8 cellular contexts compared by ENCODE assay signal in the genomic region with DNA sequence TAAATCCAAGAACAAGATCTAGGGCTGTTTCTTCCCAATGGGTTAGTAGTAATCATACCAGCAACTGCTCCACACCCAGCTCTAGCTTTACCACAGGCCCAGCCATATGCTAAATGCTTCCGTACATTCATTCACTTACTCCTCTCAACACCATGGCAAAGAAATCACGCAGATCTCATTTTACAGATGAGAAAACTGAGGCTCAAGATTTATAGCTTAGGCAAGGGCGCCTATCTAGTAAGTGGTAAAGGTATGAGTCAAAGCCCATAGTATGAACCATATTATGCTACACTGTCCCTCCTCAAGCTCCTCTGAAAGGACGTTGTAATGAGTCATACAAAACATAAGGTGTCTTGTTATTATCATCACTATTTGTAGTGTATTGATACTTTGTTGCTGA.
DNase-seq lines count a peak whose midpoint lies in the region; ATAC-seq and TF ChIP-seq lines count a peak whose summit lies in the region.

No MANE protein-coding gene starts in this region.

- H3K27ac ChIP-seq in CD4-positive, alpha-beta memory T cell (ENCODE audit: low read depth, low read length) = peak overlapping the region; percentile 52
- no peak overlapping the region for H3K27ac ChIP-seq in dorsolateral prefrontal cortex

- DNase-seq in CD4-positive, alpha-beta memory T cell = peak; percentile 19 to 39 (median 29)
- DNase-seq in activated T-helper 1 cell treated with anti-CD3 and anti-CD28 coated beads, Interleukin-12 subunit alpha, Interleukin-12 subunit beta, Interleukin-2, Interleukin-4 antibody, amounts not matched to agents 30 ng/mL and 10 ng/mL and 1 ng/mL, durations not matched to agents 14 hours and 24 hours and 36 hours (ENCODE audit: low spot score) = no peak
- DNase-seq in NCI-H2107 treated with DMSO at 0.1 percent for 48 hours (lab: John Stamatoyannopoulos, UW; ENCODE audit: unreplicated experiment) (no peak), glutamatergic neuron (no peak), NCI-H2171 treated with DMSO at 0.1 percent for 48 hours (lab: John Stamatoyannopoulos, UW) (no peak), dorsolateral prefrontal cortex (no peak)

- no peaks in the 10 kb centered on the region for H3K9me3 Mint-ChIP-seq in CD4-positive, alpha-beta memory T cell
- H3K9me3 Mint-ChIP-seq in activated T-helper 1 cell treated with anti-CD3 and anti-CD28 coated beads, Interleukin-12 subunit alpha, Interleukin-12 subunit beta, Interleukin-2, Interleukin-4 antibody, amounts not matched to agents 30 ng/mL and 10 ng/mL and 1 ng/mL, durations not matched to agents 14 hours and 24 hours and 36 hours = no peaks in the 10 kb centered on the region
- H3K9me3 Mint-ChIP-seq in glutamatergic neuron (ENCODE audit: unreplicated experiment) = no peaks in the 10 kb centered on the region

- H3K4me3 Mint-ChIP-seq in CD4-positive, alpha-beta memory T cell = peak overlapping the region in 7 of 8 donors; percentile 49 to 71 (median 59)
- no peak overlapping the region for H3K4me3 Mint-ChIP-seq in activated T-helper 1 cell treated with anti-CD3 and anti-CD28 coated beads, Interleukin-12 subunit alpha, Interleukin-12 subunit beta, Interleukin-2, Interleukin-4 antibody, amounts not matched to agents 30 ng/mL and 10 ng/mL and 1 ng/mL, durations not matched to agents 14 hours and 24 hours and 36 hours
- no peak overlapping the region for H3K4me3 Mint-ChIP-seq in glutamatergic neuron (ENCODE audit: unreplicated experiment)

- peak overlapping the region; percentile 74 to 95 (median 90) for H3K27ac Mint-ChIP-seq in CD4-positive, alpha-beta memory T cell
- peak overlapping the region; percentile 61 for H3K27ac Mint-ChIP-seq in activated T-helper 1 cell treated with anti-CD3 and anti-CD28 coated beads, Interleukin-12 subunit alpha, Interleukin-12 subunit beta, Interleukin-2, Interleukin-4 antibody, amounts not matched to agents 30 ng/mL and 10 ng/mL and 1 ng/mL, durations not matched to agents 14 hours and 24 hours and 36 hours
- no peak overlapping the region for H3K27ac Mint-ChIP-seq in glutamatergic neuron (ENCODE audit: unreplicated experiment)

- no peaks in the 10 kb centered on the region for H3K27me3 ChIP-seq in CD4-positive, alpha-beta memory T cell (ENCODE audit: insufficient read depth, low read length)
- H3K27me3 ChIP-seq in dorsolateral prefrontal cortex = no peaks in the 10 kb centered on the region

- H3K27me3 Mint-ChIP-seq in CD4-positive, alpha-beta memory T cell = no peaks in the 10 kb centered on the region
- H3K27me3 Mint-ChIP-seq in activated T-helper 1 cell treated with anti-CD3 and anti-CD28 coated beads, Interleukin-12 subunit alpha, Interleukin-12 subunit beta, Interleukin-2, Interleukin-4 antibody, amounts not matched to agents 30 ng/mL and 10 ng/mL and 1 ng/mL, durations not matched to agents 14 hours and 24 hours and 36 hours (ENCODE audit: insufficient read depth) = no peaks in the 10 kb centered on the region
- no peaks in the 10 kb centered on the region for H3K27me3 Mint-ChIP-seq in glutamatergic neuron (ENCODE audit: unreplicated experiment)

- TF ChIP-seq CTCF in glutamatergic neuron (IDR thresholded peaks at IDR 0.05; ENCODE audit: partially characterized antibody, unreplicated experiment) = no peak
- TF ChIP-seq CTCF in dorsolateral prefrontal cortex (IDR thresholded peaks at IDR 0.05 in 54 of 56, conservative IDR thresholded peaks at IDR 0.05 in 2 of 56; ENCODE audit: low read depth in 1 of 56, partially characterized antibody in 56 of 56) = no peak

- no peaks in the 10 kb centered on the region for H3K36me3 ChIP-seq in CD4-positive, alpha-beta memory T cell (ENCODE audit: insufficient read depth, low read length)

- H3K4me1 ChIP-seq in CD4-positive, alpha-beta memory T cell (ENCODE audit: insufficient read depth, low read length) = peaks cover 64% of the 10 kb centered on the region

- no peaks in the 10 kb centered on the region for H3K9me3 ChIP-seq in CD4-positive, alpha-beta memory T cell (ENCODE audit: control insufficient read depth in 1 of 2, low read length in 2 of 2)

- H3K36me3 Mint-ChIP-seq in CD4-positive, alpha-beta memory T cell = peaks cover 33 to 55% of the 10 kb centered on the region in 2 donors
- H3K36me3 Mint-ChIP-seq in activated T-helper 1 cell treated with anti-CD3 and anti-CD28 coated beads, Interleukin-12 subunit alpha, Interleukin-12 subunit beta, Interleukin-2, Interleukin-4 antibody, amounts not matched to agents 30 ng/mL and 10 ng/mL and 1 ng/mL, durations not matched to agents 14 hours and 24 hours and 36 hours (ENCODE audit: low read depth) = peaks cover 12% of the 10 kb centered on the region
- no peaks in the 10 kb centered on the region for H3K36me3 Mint-ChIP-seq in glutamatergic neuron (ENCODE audit: unreplicated experiment)

- POLR2A ChIA-PET in CD4-positive, alpha-beta memory T cell (lab: Charles Lee; ENCODE audit: partially characterized antibody) = interaction anchor here (1.1 to 5.0 kb wide), 5 partner anchors 9 to 139 kb away, joined by 3 to 43 read pairs (median 8); a partner anchor contains a TSS

- no peak overlapping the region for H3K4me3 ChIP-seq in CD4-positive, alpha-beta memory T cell (ENCODE audit: low read length in 2 of 2)
- no peak overlapping the region for H3K4me3 ChIP-seq in dorsolateral prefrontal cortex

- intact Hi-C loops in CD4-positive, alpha-beta memory T cell (cut with micrococcal nuclease) = loop anchor here (5.0 kb wide), 1 partner anchor 85 kb away; no protein-coding TSS in a partner anchor
- intact Hi-C loops in activated T-helper 1 cell treated with anti-CD3 and anti-CD28 coated beads, Interleukin-12 subunit alpha, Interleukin-12 subunit beta, Interleukin-2, Interleukin-4 antibody, amounts not matched to agents 30 ng/mL and 10 ng/mL and 1 ng/mL, durations not matched to agents 14 hours and 24 hours and 36 hours (cut with micrococcal nuclease) = loop anchor here (1.0 to 10.0 kb wide), 8 partner anchors 61 to 817 kb away; a partner anchor contains a TSS
- intact Hi-C loops in dorsolateral prefrontal cortex (cut with DNase I) = no loop called here

- ATAC-seq in GM19023 (IDR thresholded peaks at IDR 0.05; ENCODE audit: unreplicated experiment) (peak; percentile 86), HG02970 (IDR thresholded peaks at IDR 0.05; ENCODE audit: low FRiP score, unreplicated experiment) (peak; percentile 70)

- CTCF ChIA-PET in CD4-positive, alpha-beta memory T cell (lab: Charles Lee; ENCODE audit: partially characterized antibody) = interaction anchor here (0.9 to 4.7 kb wide), 11 partner anchors 9 to 90 kb away, joined by 3 to 23 read pairs (median 4); no protein-coding TSS in a partner anchor

- peaks cover 42 to 74% (median 58%) of the 10 kb centered on the region in 4 donors for H3K4me1 Mint-ChIP-seq in CD4-positive, alpha-beta memory T cell
- H3K4me1 Mint-ChIP-seq in activated T-helper 1 cell treated with anti-CD3 and anti-CD28 coated beads, Interleukin-12 subunit alpha, Interleukin-12 subunit beta, Interleukin-2, Interleukin-4 antibody, amounts not matched to agents 30 ng/mL and 10 ng/mL and 1 ng/mL, durations not matched to agents 14 hours and 24 hours and 36 hours (ENCODE audit: low read depth) = peaks cover 39% of the 10 kb centered on the region
- no peaks in the 10 kb centered on the region for H3K4me1 Mint-ChIP-seq in glutamatergic neuron (ENCODE audit: low read depth, unreplicated experiment)

Comparison
In these comparisons a context has a peak if more than half of its experiments do, and no peak if none do; other contexts are left out.
1. DNase-seq: peak in CD4-positive, alpha-beta memory T cell (5 of 5); none in activated T-helper 1 cell treated with anti-CD3 and anti-CD28 coated beads, Interleukin-12 subunit alpha, Interleukin-12 subunit beta, Interleukin-2, Interleukin-4 antibody, amounts not matched to agents 30 ng/mL and 10 ng/mL and 1 ng/mL, durations not matched to agents 14 hours and 24 hours and 36 hours (single experiment), NCI-H2107 treated with DMSO at 0.1 percent for 48 hours (single experiment), glutamatergic neuron (single experiment), NCI-H2171 treated with DMSO at 0.1 percent for 48 hours (single experiment) and dorsolateral prefrontal cortex (0 of 10).
2. H3K4me3 Mint-ChIP-seq: peak in CD4-positive, alpha-beta memory T cell (7 of 8); none in activated T-helper 1 cell treated with anti-CD3 and anti-CD28 coated beads, Interleukin-12 subunit alpha, Interleukin-12 subunit beta, Interleukin-2, Interleukin-4 antibody, amounts not matched to agents 30 ng/mL and 10 ng/mL and 1 ng/mL, durations not matched to agents 14 hours and 24 hours and 36 hours (single experiment) and glutamatergic neuron (single experiment).
3. intact Hi-C loops: an anchor here in CD4-positive, alpha-beta memory T cell (5.0 kb wide) and activated T-helper 1 cell treated with anti-CD3 and anti-CD28 coated beads, Interleukin-12 subunit alpha, Interleukin-12 subunit beta, Interleukin-2, Interleukin-4 antibody, amounts not matched to agents 30 ng/mL and 10 ng/mL and 1 ng/mL, durations not matched to agents 14 hours and 24 hours and 36 hours (1.0 to 10.0 kb wide); none called in dorsolateral prefrontal cortex.